In genomic region chr13:48066310-48066989, GRCh38 we compare ENCODE assay signal across 9 cellular contexts. TPM values are rescaled to one million over a fixed set of nuclear protein-coding genes. Genes with fewer than 3 reads are reported as not detected.
A peak's percentile ranks its signal among the peaks of the same experiment; 100 is the strongest.
DNase-seq lines count a peak whose midpoint lies in the region; ATAC-seq and TF ChIP-seq lines count a peak whose summit lies in the region.
"Had no signal": no experiment of that assay in that cellular context is flagged by ENCODE, and none has a peak within 500 bp of the region (broad histone marks: within the 10 kb centered on the region; RNA-seq: fewer than 3 reads in every experiment).

No MANE protein-coding gene starts in this region.

- intact Hi-C loops in colonic mucosa (cut with DNase I) = no loop called here

- H3K36me3 ChIP-seq in colonic mucosa = no peaks in the 10 kb centered on the region

- no peaks in the 10 kb centered on the region for H3K4me1 ChIP-seq in colonic mucosa
- H3K4me1 ChIP-seq: upper lobe of left lung had no signal

- no peak overlapping the region for H3K4me3 ChIP-seq in colonic mucosa
- H3K4me3 ChIP-seq: upper lobe of left lung had no signal

- no peaks in the 10 kb centered on the region for H3K9me3 ChIP-seq in colonic mucosa

- H3K9ac ChIP-seq in colonic mucosa (ENCODE audit: low read depth in 2 of 2, low read length in 2 of 2) = no peak overlapping the region

- ATAC-seq in GM19463 (IDR thresholded peaks at IDR 0.05; ENCODE audit: unreplicated experiment) = peak; percentile 78
- ATAC-seq in omental fat pad (ENCODE audit: low FRiP score) = no peak

- TF ChIP-seq CTCF in omental fat pad (IDR thresholded peaks at IDR 0.05) (no peak), colonic mucosa (IDR thresholded peaks at IDR 0.05) (no peak)

- H3K27me3 ChIP-seq in colonic mucosa = no peaks in the 10 kb centered on the region
- H3K27me3 ChIP-seq: upper lobe of left lung had no signal

- DNase-seq in DMS 273 treated with DMSO at 0.1 percent for 48 hours (lab: John Stamatoyannopoulos, UW) (peak; percentile 3), NCI-H2171 treated with DMSO at 0.1 percent for 48 hours (lab: John Stamatoyannopoulos, UW) (peak; percentile 93), dermis blood vessel endothelial cell (peak; percentile 38), omental fat pad (ENCODE audit: low spot score) (no peak), substantia nigra (lab: John Stamatoyannopoulos, UW) (no peak), colonic mucosa (no peak), kidney glomerular epithelial cell (lab: John Stamatoyannopoulos, UW) (no peak)
- DNase-seq: upper lobe of left lung had no signal

- H3K27ac ChIP-seq in substantia nigra (ENCODE audit: low read depth, low read length, poor library complexity, severe bottlenecking) = no peak overlapping the region
- no peak overlapping the region for H3K27ac ChIP-seq in colonic mucosa
- H3K27ac ChIP-seq: upper lobe of left lung had no signal

RNA-seq across cellular contexts. Expression of gene MED4, which starts 28.5 kb away (rescaled TPM):
- total RNA-seq in dermis blood vessel endothelial cell = 28.2 and 43.8 TPM in 2 replicates
- total RNA-seq in omental fat pad = 10 to 100 TPM; 27.4 to 42.9 (median 35.0) TPM
- total RNA-seq in colonic mucosa = 10 to 100 TPM; 38.8 to 44.0 TPM

RNA-seq across cellular contexts. Expression of gene NUDT15, which starts 28.9 kb away (rescaled TPM):
- total RNA-seq in dermis blood vessel endothelial cell (18.2 and 35.1 TPM in 2 replicates), omental fat pad (10 to 100 TPM in 1 of 4 donors, 1 to 10 TPM in 3; 8.6 to 11.2 (median 9.0) TPM), colonic mucosa (10 to 100 TPM; 24.5 to 43.8 TPM)

Comparison
In these comparisons a context has a peak if more than half of its experiments do, and no peak if none do; other contexts are left out.
1. DNase-seq: peak in DMS 273 treated with DMSO at 0.1 percent for 48 hours (single experiment), NCI-H2171 treated with DMSO at 0.1 percent for 48 hours (single experiment) and dermis blood vessel endothelial cell (single experiment); none in omental fat pad (single experiment), substantia nigra (0 of 49), colonic mucosa (single experiment) and kidney glomerular epithelial cell (single experiment).